24 cellular contexts compared by ENCODE assay signal in genomic region chr19:44942067-44942571, GRCh38. TPM values are rescaled to one million over a fixed set of nuclear protein-coding genes. Genes with fewer than 3 reads are reported as not detected.
DNase-seq lines count a peak whose midpoint lies in the region; ATAC-seq and TF ChIP-seq lines count a peak whose summit lies in the region.
"Had no signal": no experiment of that assay in that cellular context is flagged by ENCODE, and none has a peak within 500 bp of the region (broad histone marks: within the 10 kb centered on the region; RNA-seq: fewer than 3 reads in every experiment).

A gene with protein sequence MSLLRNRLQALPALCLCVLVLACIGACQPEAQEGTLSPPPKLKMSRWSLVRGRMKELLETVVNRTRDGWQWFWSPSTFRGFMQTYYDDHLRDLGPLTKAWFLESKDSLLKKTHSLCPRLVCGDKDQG (plus strand): TSS chr19:44942237. CDS start chr19:44942278, 41 bp downstream.

- H2BK120ac ChIP-seq in IMR-90 (ENCODE audit: low read depth, low read length): no peak within 1 kb of the TSS
- H2BK120ac ChIP-seq in neuronal stem cell (ENCODE audit: low read depth, low read length): no peak within 1 kb of the TSS

- H3K14ac ChIP-seq in IMR-90 (replicated peaks; ENCODE audit: low read depth, low read length): no peak within 1 kb of the TSS
- H3K14ac ChIP-seq in neuronal stem cell (ENCODE audit: low read length): peak within 1 kb of the TSS; percentile 100

- no peak for ATAC-seq in IMR-90 (ENCODE audit: low read depth)
- ATAC-seq in GM18907 (IDR thresholded peaks at IDR 0.05; ENCODE audit: unreplicated experiment): no peak
- ATAC-seq in GM21360 (IDR thresholded peaks at IDR 0.05; ENCODE audit: unreplicated experiment): no peak
- ATAC-seq: Panc1 had no signal

- no peak within 1 kb of the TSS for H3K9ac ChIP-seq in IMR-90 (ENCODE audit: low read depth, low read length)
- H3K9ac ChIP-seq in neuronal stem cell (ENCODE audit: low read depth, low read length, poor library complexity): peak within 1 kb of the TSS; percentile 50
- H3K9ac ChIP-seq: GM23248 had no signal

- TF ChIP-seq CTCF in IMR-90 (conservative IDR thresholded peaks at IDR 0.05; ENCODE audit: low read depth, low read length) (no peak), glutamatergic neuron (IDR thresholded peaks at IDR 0.05; ENCODE audit: partially characterized antibody, unreplicated experiment) (no peak), foreskin fibroblast (IDR thresholded peaks at IDR 0.05; ENCODE audit: low read depth, low read length) (no peak)

- peaks cover 3% of the 10 kb centered on the region for H3K4me1 Mint-ChIP-seq in glutamatergic neuron (ENCODE audit: low read depth, unreplicated experiment)

- WGBS in IMR-90 (ENCODE audit: extremely low coverage in 2 of 2, insufficient read length in 1 of 2), 2 experiments: 94% methylated on average over 7 of the region's 14 CpGs; no CpG with 5 or more reads in 1 of the 2 experiments
- WGBS in neuronal stem cell (ENCODE audit: extremely low coverage in 2 of 2, insufficient read length in 2 of 2, insufficient replicate concordance in 1 of 2), 2 donors: no CpG with 5 or more reads among the region's 14 CpGs

- no peak within 1 kb of the TSS for H3K27ac ChIP-seq in IMR-90 (ENCODE audit: insufficient read depth, low read length)
- no peak within 1 kb of the TSS for H3K27ac ChIP-seq in neuronal stem cell (replicated peaks; ENCODE audit: low read length)
- H3K27ac ChIP-seq: GM23248, SJSA1 had no signal

- H4K8ac ChIP-seq in IMR-90 (ENCODE audit: low read depth in 2 of 2, low read length in 2 of 2) (no peak within 1 kb of the TSS), neuronal stem cell (ENCODE audit: low read depth, low read length) (peak within 1 kb of the TSS; percentile 96)

- H2AK5ac ChIP-seq in IMR-90 (ENCODE audit: low read depth, low read length) (no peak within 1 kb of the TSS), neuronal stem cell (ENCODE audit: low read depth, low read length) (no peak within 1 kb of the TSS)

- peak within 1 kb of the TSS; percentile 46 for H2BK12ac ChIP-seq in neuronal stem cell (ENCODE audit: low read length)

- H3K4me3 Mint-ChIP-seq in glutamatergic neuron (ENCODE audit: unreplicated experiment): peak within 1 kb of the TSS; percentile 0

- dilution Hi-C loops in IMR-90 (cut with HindIII; ENCODE audit: low sequenced_read_pairs, unreplicated experiment): no loop called here

- CTCF ChIA-PET in IMR-90 (lab: Yijun Ruan, JAX): no interaction called here

- in situ Hi-C loops in IMR-90 (cut with MboI; ENCODE audit: low sequenced_read_pairs): no loop called here

- no peaks in the 10 kb centered on the region for H3K9me3 ChIP-seq in IMR-90 (ENCODE audit: control insufficient read depth, insufficient read depth, low read length)
- H3K9me3 ChIP-seq in neuronal stem cell (replicated peaks in 1 of 2; ENCODE audit: control insufficient read depth in 2 of 2, insufficient read depth in 1 of 2, low read depth in 1 of 2, low read length in 2 of 2): no peaks in the 10 kb centered on the region
- H3K9me3 ChIP-seq: SJSA1 had no signal

- POLR2A ChIA-PET in IMR-90 (lab: Charles Lee; ENCODE audit: unreplicated experiment): no interaction called here

- H4K5ac ChIP-seq in IMR-90 (ENCODE audit: low read depth, low read length): no peak within 1 kb of the TSS

- no peaks in the 10 kb centered on the region for H3K9me1 ChIP-seq in IMR-90 (ENCODE audit: insufficient read depth, low read length)

- H2BK15ac ChIP-seq in IMR-90 (ENCODE audit: low read depth, low read length): no peak within 1 kb of the TSS
- H2BK15ac ChIP-seq in neuronal stem cell (ENCODE audit: low read length): no peak within 1 kb of the TSS

- TF ChIP-seq RAD21 in IMR-90 (IDR thresholded peaks at IDR 0.05; ENCODE audit: low read length): no peak

- H3K4me3 ChIP-seq in IMR-90 (ENCODE audit: insufficient read depth, low read depth, low read length) (no peak within 1 kb of the TSS), neuronal stem cell (ENCODE audit: low read length in 2 of 2) (peak within 1 kb of the TSS in 1 of 2 donors; percentile 37), foreskin fibroblast (ENCODE audit: low read depth in 1 of 2, low read length in 2 of 2) (no peak within 1 kb of the TSS)
- H3K4me3 ChIP-seq: GM23248, SJSA1 had no signal

- H3K79me1 ChIP-seq in IMR-90 (ENCODE audit: low read depth in 1 of 2, low read length in 2 of 2) (no peaks in the 10 kb centered on the region), neuronal stem cell (ENCODE audit: low read depth, low read length) (peaks cover 4% of the 10 kb centered on the region)

- intact Hi-C loops in IMR-90 (cut with micrococcal nuclease): no loop called here

- H3K36me3 ChIP-seq in IMR-90 (ENCODE audit: control insufficient read depth, insufficient read depth, low read length) (no peaks in the 10 kb centered on the region), neuronal stem cell (replicated peaks in 1 of 2; ENCODE audit: control insufficient read depth in 2 of 2, insufficient read depth in 2 of 2, low read length in 2 of 2) (no peaks in the 10 kb centered on the region)
- H3K36me3 ChIP-seq: SJSA1 had no signal

- no peak within 1 kb of the TSS for H2BK20ac ChIP-seq in IMR-90 (ENCODE audit: low read depth, low read length)

- H2AFZ ChIP-seq in IMR-90 (replicated peaks; ENCODE audit: low read length, poor library complexity) (peak within 1 kb of the TSS; percentile 5), neuronal stem cell (ENCODE audit: low read length) (no peak within 1 kb of the TSS)
- H2AFZ ChIP-seq: GM23248 had no signal

- no peak within 1 kb of the TSS for H3K27ac Mint-ChIP-seq in glutamatergic neuron (ENCODE audit: unreplicated experiment)

- H3K27me3 Mint-ChIP-seq in glutamatergic neuron (ENCODE audit: unreplicated experiment): peaks cover 2% of the 10 kb centered on the region

- H4K20me1 ChIP-seq in IMR-90 (ENCODE audit: insufficient read depth, low read length): no peaks in the 10 kb centered on the region

- H3K4me1 ChIP-seq in IMR-90 (ENCODE audit: control insufficient read depth, insufficient read depth, low read length): no peaks in the 10 kb centered on the region
- H3K4me1 ChIP-seq in neuronal stem cell (ENCODE audit: control insufficient read depth in 2 of 2, insufficient read depth in 1 of 2, low read depth in 1 of 2, low read length in 2 of 2): no peaks in the 10 kb centered on the region
- H3K4me1 ChIP-seq: SJSA1 had no signal

- no peak within 1 kb of the TSS for H2AK9ac ChIP-seq in IMR-90 (replicated peaks; ENCODE audit: low read depth, low read length, poor library complexity)

- no peak for TF ChIP-seq POLR2A in IMR-90 (IDR thresholded peaks at IDR 0.05; ENCODE audit: low read depth, low read length)

- peak; percentile 21 for DNase-seq in D341Med (ENCODE audit: low spot score)
- no peak for DNase-seq in IMR-90
- DNase-seq in glutamatergic neuron: no peak
- no peak for DNase-seq in neuronal stem cell (ENCODE audit: low spot score)
- DNase-seq in foreskin fibroblast: no peak
- DNase-seq in kidney tubule cell (ENCODE audit: low spot score): no peak
- DNase-seq: AML-193; DMS53; GDM1; GM23248; KG1; NCI-H1092 treated with DMSO at 0.1 percent for 48 hours; NCI-H1436 treated with DMSO at 0.1 percent for 48 hours; NCI-H1930; NCI-H510A; NCI-H748 treated with DMSO at 0.1 percent for 48 hours; NK-92 treated with Interleukin-12 subunit alpha and Interleukin-12 subunit beta, amount 100 ng/mL, for 24 hours had no signal

- peaks cover 6% of the 10 kb centered on the region; the same call in 1 of the 2 replicates for H3K27me3 ChIP-seq in IMR-90 (ENCODE audit: control insufficient read depth, insufficient read depth, low read length)
- H3K27me3 ChIP-seq in neuronal stem cell (ENCODE audit: control insufficient read depth in 3 of 3, insufficient read depth in 3 of 3, low read depth in 1 of 3, low read length in 3 of 3): no peaks in the 10 kb centered on the region
- H3K27me3 ChIP-seq: SJSA1 had no signal

- no peaks in the 10 kb centered on the region for H3K9me3 Mint-ChIP-seq in glutamatergic neuron (ENCODE audit: unreplicated experiment)
- H3K9me3 Mint-ChIP-seq: CD14-positive monocyte had no signal

- H3K4me2 ChIP-seq in IMR-90 (ENCODE audit: low read depth, low read length) (no peak within 1 kb of the TSS), neuronal stem cell (ENCODE audit: insufficient read depth, low read length, poor library complexity, severe bottlenecking) (no peak within 1 kb of the TSS)

- H3K4ac ChIP-seq in IMR-90 (ENCODE audit: low read depth, low read length) (no peak within 1 kb of the TSS), neuronal stem cell (ENCODE audit: low read length) (peak within 1 kb of the TSS; percentile 76)

- H2BK5ac ChIP-seq in IMR-90 (ENCODE audit: low read depth, low read length, poor library complexity, severe bottlenecking) (no peak within 1 kb of the TSS), neuronal stem cell (ENCODE audit: low read length) (no peak within 1 kb of the TSS)

- no peak within 1 kb of the TSS for H3K18ac ChIP-seq in IMR-90 (ENCODE audit: low read depth, low read length)
- H3K18ac ChIP-seq in neuronal stem cell (ENCODE audit: low read length): peak within 1 kb of the TSS; percentile 8

- no peak within 1 kb of the TSS for H3K23ac ChIP-seq in IMR-90 (ENCODE audit: low read depth, low read length)
- H3K23ac ChIP-seq in neuronal stem cell (ENCODE audit: low read depth, low read length, poor library complexity): no peak within 1 kb of the TSS

- H3K56ac ChIP-seq in IMR-90 (ENCODE audit: extremely low read depth, insufficient read depth, low read length): no peak within 1 kb of the TSS

- no peak within 1 kb of the TSS for H4K91ac ChIP-seq in IMR-90 (ENCODE audit: insufficient read depth, low read depth, low read length)
- no peak within 1 kb of the TSS for H4K91ac ChIP-seq in neuronal stem cell (ENCODE audit: low read depth, low read length, poor library complexity)

- H3K36me3 Mint-ChIP-seq in glutamatergic neuron (ENCODE audit: unreplicated experiment): no peaks in the 10 kb centered on the region

- BruUV-seq in IMR-90 (replicated peaks; lab: Mats Ljungman, UMichigan): no TSS peak

TF ChIP-seq in IMR-90, 13 proteins besides CTCF, POLR2A, EP300 and RAD21 (continues in another document):
- no peak for TF ChIP-seq CHD1 (IDR thresholded peaks at IDR 0.05; ENCODE audit: low read depth, low read length)
- no peak for TF ChIP-seq RFX5 (IDR thresholded peaks at IDR 0.05; ENCODE audit: low read depth, low read length)
- no peak for TF ChIP-seq NFE2L2 (IDR thresholded peaks at IDR 0.05; ENCODE audit: low read depth, low read length)
- no peak for TF ChIP-seq MAZ (IDR thresholded peaks at IDR 0.05; ENCODE audit: borderline replicate concordance, low read depth, low read length)
- no peak for TF ChIP-seq FOS (IDR thresholded peaks at IDR 0.05; ENCODE audit: low read depth, low read length)
- TF ChIP-seq MAFK (IDR thresholded peaks at IDR 0.05; ENCODE audit: low read depth, low read length): no peak

RNA-seq across cellular contexts. Expression of the gene that starts here (rescaled TPM):
- total RNA-seq in IMR-90 (2012; rRNA removed) (not detected in 2 replicates), glutamatergic neuron (ENCODE audit: unreplicated experiment) (not detected)
- not detected in 2 replicates for polyA plus RNA-seq in IMR-90 (2012; rRNA removed)
- polyA plus RNA-seq in IMR-90 (2012; cell fraction: cytosol; rRNA removed): not detected in 2 replicates
- not detected in 2 replicates for polyA plus RNA-seq in IMR-90 (2012; cell fraction: nucleus; rRNA removed; ENCODE audit: low replicate concordance)
- not detected for polyA plus RNA-seq in neuronal stem cell (2013, experiment 1 of 2)
- polyA plus RNA-seq in neuronal stem cell (2013, experiment 2 of 2): not detected
- total RNA-seq: A172, GM23248, SJSA1 had no signal
- polyA plus RNA-seq: AG04450, CD14-positive monocyte, GM23248 had no signal
